12 cellular contexts compared by ENCODE assay signal in the genomic region with DNA sequence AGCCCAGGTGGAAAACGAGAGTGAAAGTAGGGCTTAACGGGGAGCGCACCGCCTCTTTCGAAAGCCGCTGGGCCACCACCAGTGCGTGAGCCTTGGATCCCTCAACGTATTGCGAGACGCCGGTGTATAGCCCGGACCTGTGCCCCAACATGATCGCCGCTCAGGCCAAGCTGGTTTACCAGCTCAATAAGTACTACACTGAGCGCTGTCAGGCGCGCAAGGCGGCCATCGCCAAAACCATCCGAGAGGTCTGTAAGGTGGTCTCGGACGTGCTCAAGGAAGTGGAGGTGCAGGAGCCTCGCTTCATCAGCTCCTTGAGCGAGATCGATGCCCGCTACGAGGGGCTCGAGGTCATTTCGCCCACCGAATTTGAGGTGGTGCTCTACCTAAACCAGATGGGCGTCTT. TPM values are rescaled to one million over a fixed set of nuclear protein-coding genes. Genes with fewer than 3 reads are reported as not detected.
DNase-seq lines count a peak whose midpoint lies in the region; ATAC-seq, FAIRE-seq and TF ChIP-seq lines count a peak whose summit lies in the region.
"Had no signal": no experiment of that assay in that cellular context is flagged by ENCODE, and none has a peak within 500 bp of the region (broad histone marks: within the 10 kb centered on the region; RNA-seq: fewer than 3 reads in every experiment).

No MANE protein-coding gene starts in this region.

- FAIRE-seq in H1 (lab: Jason Lieb, UNC): no peak

- H3K56ac ChIP-seq in H1 (replicated peaks; ENCODE audit: insufficient read length, low read depth, low read length): no peak overlapping the region

- no peak overlapping the region for H3K4me3 Mint-ChIP-seq in Calu3 (ENCODE audit: low read depth, unreplicated experiment)
- H3K4me3 Mint-ChIP-seq: central memory CD8-positive, alpha-beta T cell had no signal

- TF ChIP-seq RAD21 in H1 (IDR thresholded peaks at IDR 0.05 in 1 of 2, conservative IDR thresholded peaks at IDR 0.05 in 1 of 2; ENCODE audit: low read depth in 2 of 2, low read length in 2 of 2): no peak

- no peaks in the 10 kb centered on the region; the same call in 1 of the 2 replicates for H3K79me1 ChIP-seq in H1 (ENCODE audit: low read depth, low read length)

- H2BK15ac ChIP-seq in H1 (ENCODE audit: low read length): no peak overlapping the region

- no peaks in the 10 kb centered on the region for H3K36me3 ChIP-seq in HUES6 (ENCODE audit: control insufficient read depth, insufficient read depth, low read length)
- H3K36me3 ChIP-seq in H1 (ENCODE audit: control insufficient read depth in 2 of 4, insufficient read depth in 4 of 4, low read length in 3 of 4): no peaks in the 10 kb centered on the region
- H3K36me3 ChIP-seq in left lung: peaks cover 0 to 17% of the 10 kb centered on the region in 2 donors
- peaks cover 2 to 74% (median 20%) of the 10 kb centered on the region in 6 donors for H3K36me3 ChIP-seq in spleen
- H3K36me3 ChIP-seq: SJCRH30 had no signal

- H3K4me1 ChIP-seq in HUES6 (ENCODE audit: control insufficient read depth, insufficient read depth, low read length) (peaks cover 20% of the 10 kb centered on the region), H1 (replicated peaks in 1 of 4; ENCODE audit: control insufficient read depth in 3 of 4, insufficient read depth in 4 of 4, low read length in 3 of 4) (peaks cover 6 to 15% (median 8%) of the 10 kb centered on the region in 4 experiments; a peak in 5 of 7 replicates), left lung (no peaks in the 10 kb centered on the region), spleen (no peaks in the 10 kb centered on the region)
- H3K4me1 ChIP-seq: SJCRH30 had no signal

- H2BK120ac ChIP-seq in H1 (replicated peaks; ENCODE audit: low read depth, low read length): no peak overlapping the region

- H3K14ac ChIP-seq in H1 (ENCODE audit: insufficient read length): no peak overlapping the region

- no peak overlapping the region for H3K27ac Mint-ChIP-seq in Calu3 (ENCODE audit: unreplicated experiment)

- POLR2A ChIA-PET in H1 (lab: Charles Lee; ENCODE audit: partially characterized antibody): no interaction called here

- H3K4me3 ChIP-seq in HUES6 (ENCODE audit: low read depth, low read length) (peak overlapping the region; percentile 65), H1 (ENCODE audit: extremely low read depth in 1 of 4, insufficient read depth in 2 of 4, low read depth in 3 of 4, low read length in 4 of 4) (peak overlapping the region; percentile 40 to 68 (median 62)), left lung (peak overlapping the region; percentile 2 to 23), spleen (peak overlapping the region; percentile 2 to 62 (median 28))
- H3K4me3 ChIP-seq: SJCRH30 had no signal

- no peak overlapping the region for H3K23ac ChIP-seq in H1 (ENCODE audit: insufficient read length)

- WGBS in H1 (ENCODE audit: extremely low coverage in 1 of 2, insufficient coverage in 1 of 2, insufficient read length in 1 of 2, insufficient replicate concordance in 2 of 2, low coverage in 1 of 2, low lambda C conversion rate in 2 of 2, missing lambda C conversion rate in 1 of 2), 2 experiments: 1% methylated on average over 31 of the region's 31 CpGs; no CpG with 5 or more reads in 1 of the 2 experiments
- 62 to 89% (median 75%) methylated on average over 31 of the region's 31 CpGs for WGBS in spleen, 5 donors

- peaks cover 27% of the 10 kb centered on the region for H3K23me2 ChIP-seq in H1 (ENCODE audit: low read depth, low read length)

- CTCF ChIA-PET in H1 (lab: Charles Lee; ENCODE audit: partially characterized antibody): interaction anchor here (1.0 to 2.1 kb wide), 3 partner anchors 8 to 287 kb away, joined by 3 to 4 read pairs (median 3); no protein-coding TSS in a partner anchor
- CTCF ChIA-PET in Calu3 (lab: Charles Lee): no interaction called here

- H2BK12ac ChIP-seq in H1 (ENCODE audit: low read depth, low read length): peak overlapping the region; percentile 19; the same call in 1 of the 2 replicates

- peaks cover 14 to 20% of the 10 kb centered on the region in 2 experiments for H4K20me1 ChIP-seq in H1 (replicated peaks in 1 of 2; ENCODE audit: control insufficient read depth in 1 of 2, insufficient read depth in 2 of 2, low read length in 2 of 2)

- no peak overlapping the region for H4K8ac ChIP-seq in H1 (ENCODE audit: extremely low read depth, insufficient read depth, low read length)

- H3K4me2 ChIP-seq in H1 (ENCODE audit: insufficient read depth in 1 of 2, low read depth in 2 of 2, low read length in 2 of 2): peak overlapping the region; percentile 93 to 99

- intact Hi-C loops in left lung (cut with DNase I): no loop called here
- intact Hi-C loops in spleen (cut with DNase I; ENCODE audit: low total_unique reads): no loop called here
- intact Hi-C loops in Calu3 (cut with micrococcal nuclease; ENCODE audit: unreplicated experiment): no loop called here

- no peak overlapping the region for H3K27ac ChIP-seq in HUES6 (ENCODE audit: low read depth, low read length)
- H3K27ac ChIP-seq in H1 (ENCODE audit: low read depth, low read length): no peak overlapping the region
- no peak overlapping the region for H3K27ac ChIP-seq in left lung
- no peak overlapping the region for H3K27ac ChIP-seq in spleen
- H3K27ac ChIP-seq: SJCRH30 had no signal

- peaks cover 16% of the 10 kb centered on the region for H3K36me3 Mint-ChIP-seq in Calu3 (ENCODE audit: insufficient read depth, unreplicated experiment)

- H2AFZ ChIP-seq in H1 (ENCODE audit: low read length): no peak overlapping the region

- BruUV-seq in Calu3 (replicated peaks; lab: Mats Ljungman, UMichigan): no TSS peak

- H2BK20ac ChIP-seq in H1 (ENCODE audit: low read length): no peak overlapping the region

- no peaks in the 10 kb centered on the region for H3K27me3 Mint-ChIP-seq in Calu3 (ENCODE audit: unreplicated experiment)
- H3K27me3 Mint-ChIP-seq: central memory CD8-positive, alpha-beta T cell had no signal

- no peak for TF ChIP-seq CTCF in H1 (IDR thresholded peaks at IDR 0.05; ENCODE audit: control extremely low read depth in 1 of 3, insufficient read depth in 1 of 3, low read depth in 1 of 3, low read length in 3 of 3)
- TF ChIP-seq CTCF in left lung (IDR thresholded peaks at IDR 0.05): no peak
- TF ChIP-seq CTCF in spleen (IDR thresholded peaks at IDR 0.05 in 8 of 11, conservative IDR thresholded peaks at IDR 0.05 in 3 of 11): no peak
- TF ChIP-seq CTCF in Calu3 (IDR thresholded peaks at IDR 0.05; ENCODE audit: unreplicated experiment): no peak

- H3K9me3 Mint-ChIP-seq in Calu3 (ENCODE audit: low read depth, unreplicated experiment): no peaks in the 10 kb centered on the region
- H3K9me3 Mint-ChIP-seq: central memory CD8-positive, alpha-beta T cell had no signal

- H4K5ac ChIP-seq in H1 (ENCODE audit: insufficient read length, low read depth, low read length): no peak overlapping the region

- no peaks in the 10 kb centered on the region for H3K9me3 ChIP-seq in HUES6 (ENCODE audit: control insufficient read depth, insufficient read depth, low read depth, low read length)
- H3K9me3 ChIP-seq in H1 (ENCODE audit: insufficient read depth in 2 of 2, low read depth in 1 of 2, low read length in 1 of 2): no peaks in the 10 kb centered on the region
- peaks cover 0 to 18% of the 10 kb centered on the region in 2 donors for H3K9me3 ChIP-seq in left lung
- peaks cover 0 to 28% (median 13%) of the 10 kb centered on the region in 8 donors for H3K9me3 ChIP-seq in spleen
- H3K9me3 ChIP-seq: SJCRH30 had no signal

- peak; percentile 21 for ATAC-seq in left lung
- no peak for ATAC-seq in GM18907 (IDR thresholded peaks at IDR 0.05; ENCODE audit: unreplicated experiment)
- no peak for ATAC-seq in HG02884 (IDR thresholded peaks at IDR 0.05; ENCODE audit: unreplicated experiment)
- ATAC-seq: left colon had no signal

- H3K79me2 ChIP-seq in H1 (ENCODE audit: control insufficient read depth in 1 of 2, insufficient read depth in 2 of 2, low read length in 2 of 2): no peaks in the 10 kb centered on the region

- H3K9ac ChIP-seq in HUES6 (ENCODE audit: low read length): no peak overlapping the region
- peak overlapping the region in 1 of 4 experiments; percentile 0; a peak in 1 of 7 replicates for H3K9ac ChIP-seq in H1 (replicated peaks in 1 of 4; ENCODE audit: extremely low read depth in 1 of 4, low read depth in 3 of 4, low read length in 3 of 4)

- no peak overlapping the region for H4K91ac ChIP-seq in H1 (replicated peaks; ENCODE audit: insufficient read length, low read length)

- H3K18ac ChIP-seq in H1 (ENCODE audit: extremely low read depth, low read length): peak overlapping the region; percentile 56; the same call in 1 of the 2 replicates

- H3K4ac ChIP-seq in H1 (replicated peaks; ENCODE audit: insufficient read length, low read depth, low read length): no peak overlapping the region

- H3K27me3 ChIP-seq in HUES6 (ENCODE audit: control insufficient read depth, insufficient read depth, low read length): peaks cover 74% of the 10 kb centered on the region
- peaks cover 2 to 50% (median 34%) of the 10 kb centered on the region in 4 experiments; a peak in 6 of 7 replicates for H3K27me3 ChIP-seq in H1 (replicated peaks in 1 of 4; ENCODE audit: control insufficient read depth in 3 of 4, extremely low read depth in 1 of 4, insufficient read depth in 3 of 4, low read length in 3 of 4)
- H3K27me3 ChIP-seq in left lung: no peaks in the 10 kb centered on the region
- peaks cover 0 to 5% (median 0%) of the 10 kb centered on the region in 7 donors for H3K27me3 ChIP-seq in spleen (replicated peaks in 1 of 7)
- H3K27me3 ChIP-seq: SJCRH30 had no signal

- H3K4me1 Mint-ChIP-seq in Calu3 (ENCODE audit: low read depth, unreplicated experiment): no peaks in the 10 kb centered on the region

- no peak overlapping the region for H2BK5ac ChIP-seq in H1 (ENCODE audit: low read depth, low read length)

- no peak for TF ChIP-seq EP300 in H1 (IDR thresholded peaks at IDR 0.05; ENCODE audit: borderline replicate concordance in 1 of 2, low read depth in 2 of 2, low read length in 2 of 2)

- DNase-seq in H1 (ENCODE audit: low read depth in 1 of 2, low spot score in 2 of 2): peak in 1 of 2 experiments; percentile 70
- peak in 1 of 2 donors; percentile 75 for DNase-seq in left lung
- peak; percentile 66 for DNase-seq in spleen
- DNase-seq in activated CD4-positive, alpha-beta T cell treated with anti-CD3 and anti-CD28 coated beads for 48 hours: no peak
- DNase-seq in Calu3: no peak
- DNase-seq: left colon; SJCRH30; stimulated activated CD4-positive, alpha-beta T cell treated with anti-CD3 and anti-CD28 coated beads, Interleukin-15, amount 100 ng/mL, for 24 hours had no signal

- TF ChIP-seq POLR2A in H1 (IDR thresholded peaks at IDR 0.05; ENCODE audit: control extremely low read depth in 1 of 2, low read depth in 2 of 2, low read length in 2 of 2) (no peak), spleen (IDR thresholded peaks at IDR 0.05) (no peak)

- H2AK5ac ChIP-seq in H1 (ENCODE audit: low read depth, low read length): no peak overlapping the region

RNA-seq across cellular contexts. Expression of a gene that starts 0.9 kb away (rescaled TPM):
- 0.11 TPM in 1 of 2 replicates, not detected in the other for total RNA-seq in H1 (2021; fragmentation: NEBNext Ultra II Directional; extraction: Animal tissue kit (Norgen Biotek cat#: 25700))
- polyA plus RNA-seq in H1 (2011; rRNA removed) (0.03 TPM in 2 replicates), spleen (not detected)
- 0.08 TPM for polyA plus RNA-seq in H1 (2011; cell fraction: cytosol; rRNA removed)
- polyA plus RNA-seq in H1 (2011; cell fraction: nucleus; rRNA removed): 0.06 TPM
- polyA plus RNA-seq in H1 (2012, experiment 1 of 2): 0.07 to 0.17 TPM in 2 of 4 replicates, not detected in the others
- polyA plus RNA-seq in H1 (2012, experiment 2 of 2): 0.07 TPM
- 0.02 TPM for polyA plus RNA-seq in H1 (2013, experiment 1 of 2)
- polyA plus RNA-seq in H1 (2013, experiment 2 of 2): 0.02 TPM
- polyA minus RNA-seq in H1 (2011; rRNA and poly(A)+ RNA removed): 0.09 TPM in 1 of 2 replicates, not detected in the other
- polyA minus RNA-seq in H1 (2011; cell fraction: cytosol; rRNA and poly(A)+ RNA removed): not detected
- not detected for polyA minus RNA-seq in H1 (2011; cell fraction: nucleus; rRNA and poly(A)+ RNA removed)
- total RNA-seq in left lung (not detected), spleen (not detected), Calu3 (2022) (0.17 and 0.29 TPM in 2 replicates)
- total RNA-seq: SJCRH30 had no signal

Comparison
In these comparisons a context has a peak if more than half of its experiments do, and no peak if none do; other contexts are left out.
1. H3K4me3 ChIP-seq: peak in every context shown above with its lines; median percentile 65 in HUES6; 62 in H1; 28 in spleen; 12 in left lung.